In genomic region chr14:60331201-60332045, GRCh38 we compare ENCODE assay signal across 8 cellular contexts.
DNase-seq lines count a peak whose midpoint lies in the region; ATAC-seq and TF ChIP-seq lines count a peak whose summit lies in the region.

No MANE protein-coding gene starts in this region.

- H3K36me3 ChIP-seq in DOHH2 (ENCODE audit: control insufficient read depth, low read length) (peaks cover 14% of the 10 kb centered on the region; the same call in 1 of the 2 replicates), osteoblast (ENCODE audit: insufficient read depth, low read length) (no peaks in the 10 kb centered on the region), testis (ENCODE audit: low read depth, missing control alignments) (no peaks in the 10 kb centered on the region)

- H3K9me3 ChIP-seq in DOHH2 (ENCODE audit: control insufficient read depth, insufficient read depth, low read length) (no peaks in the 10 kb centered on the region), osteoblast (ENCODE audit: low read depth, low read length) (no peaks in the 10 kb centered on the region), testis (no peaks in the 10 kb centered on the region)

- no peaks in the 10 kb centered on the region for H4K20me1 ChIP-seq in DOHH2 (ENCODE audit: control insufficient read depth, insufficient read depth, low read depth, low read length)
- H4K20me1 ChIP-seq in osteoblast (ENCODE audit: insufficient read depth, low read length): no peaks in the 10 kb centered on the region

- H3K79me2 ChIP-seq in DOHH2 (ENCODE audit: control insufficient read depth, low read length): peaks cover 22% of the 10 kb centered on the region
- no peaks in the 10 kb centered on the region for H3K79me2 ChIP-seq in osteoblast (ENCODE audit: insufficient read depth, low read length)

- H3K9me2 ChIP-seq in DOHH2 (replicated peaks; ENCODE audit: control insufficient read depth, low read length): no peaks in the 10 kb centered on the region

- TF ChIP-seq CTCF in DOHH2 (IDR thresholded peaks at IDR 0.05; ENCODE audit: low read depth, low read length, poor library complexity, severe bottlenecking) (peak; percentile 95), foreskin keratinocyte (conservative IDR thresholded peaks at IDR 0.05) (peak; percentile 74), osteoblast (IDR thresholded peaks at IDR 0.05; ENCODE audit: extremely low read depth, low read depth, low read length) (peak; percentile 85), testis (IDR thresholded peaks at IDR 0.05) (peak; percentile 57 to 78 (median 64))

- TF ChIP-seq RAD21 in Ishikawa (IDR thresholded peaks at IDR 0.05; ENCODE audit: low read depth): peak; percentile 68

- peaks cover 37% of the 10 kb centered on the region for H3K27me3 Mint-ChIP-seq in activated T-helper 1 cell treated with anti-CD3 and anti-CD28 coated beads, Interleukin-12 subunit alpha, Interleukin-12 subunit beta, Interleukin-2, Interleukin-4 antibody, amounts not matched to agents 30 ng/mL and 10 ng/mL and 1 ng/mL, durations not matched to agents 14 hours and 24 hours and 36 hours (ENCODE audit: insufficient read depth)

- 8 to 11% methylated on average over 24 of the region's 24 CpGs for WGBS in testis, 2 donors

- DNase-seq in OCI-M2 (lab: John Stamatoyannopoulos, UW; ENCODE audit: unreplicated experiment) (peak; percentile 90), foreskin keratinocyte (peak; percentile 22 to 38), osteoblast (ENCODE audit: insufficient read length, low spot score, missing footprints) (peak; percentile 80), testis (peak; percentile 86)
- peak; percentile 60 for DNase-seq in activated T-helper 1 cell treated with anti-CD3 and anti-CD28 coated beads, Interleukin-12 subunit alpha, Interleukin-12 subunit beta, Interleukin-2, Interleukin-4 antibody, amounts not matched to agents 30 ng/mL and 10 ng/mL and 1 ng/mL, durations not matched to agents 14 hours and 24 hours and 36 hours (ENCODE audit: low spot score)

- peaks cover 24% of the 10 kb centered on the region for H3F3A ChIP-seq in DOHH2 (ENCODE audit: control insufficient read depth, insufficient read depth)

- H3K27me3 ChIP-seq in DOHH2 (ENCODE audit: control insufficient read depth, low read length) (no peaks in the 10 kb centered on the region), foreskin keratinocyte (peaks cover 66% of the 10 kb centered on the region), osteoblast (ENCODE audit: insufficient read depth, low read length) (peaks cover 25% of the 10 kb centered on the region), testis (no peaks in the 10 kb centered on the region)

- H3K4me3 ChIP-seq in DOHH2 (ENCODE audit: low read length): peak overlapping the region; percentile 73
- H3K4me3 ChIP-seq in osteoblast (ENCODE audit: insufficient read depth, low read length): peak overlapping the region; percentile 64
- peak overlapping the region; percentile 21 to 44 for H3K4me3 ChIP-seq in testis

- no peak for TF ChIP-seq EP300 in Ishikawa (IDR thresholded peaks at IDR 0.05; ENCODE audit: borderline replicate concordance)

- peak overlapping the region; percentile 92 for H3K4me3 Mint-ChIP-seq in activated T-helper 1 cell treated with anti-CD3 and anti-CD28 coated beads, Interleukin-12 subunit alpha, Interleukin-12 subunit beta, Interleukin-2, Interleukin-4 antibody, amounts not matched to agents 30 ng/mL and 10 ng/mL and 1 ng/mL, durations not matched to agents 14 hours and 24 hours and 36 hours

- no peak for TF ChIP-seq POLR2A in testis (IDR thresholded peaks at IDR 0.05)

- H2AFZ ChIP-seq in osteoblast (ENCODE audit: low read length): peak overlapping the region; percentile 73

- no peaks in the 10 kb centered on the region for H3K9me3 Mint-ChIP-seq in activated T-helper 1 cell treated with anti-CD3 and anti-CD28 coated beads, Interleukin-12 subunit alpha, Interleukin-12 subunit beta, Interleukin-2, Interleukin-4 antibody, amounts not matched to agents 30 ng/mL and 10 ng/mL and 1 ng/mL, durations not matched to agents 14 hours and 24 hours and 36 hours

- ATAC-seq in GM21576 (IDR thresholded peaks at IDR 0.05; ENCODE audit: unreplicated experiment) (peak; percentile 68), foreskin keratinocyte (peak; percentile 65)

- intact Hi-C loops in activated T-helper 1 cell treated with anti-CD3 and anti-CD28 coated beads, Interleukin-12 subunit alpha, Interleukin-12 subunit beta, Interleukin-2, Interleukin-4 antibody, amounts not matched to agents 30 ng/mL and 10 ng/mL and 1 ng/mL, durations not matched to agents 14 hours and 24 hours and 36 hours (cut with micrococcal nuclease): loop anchor here (1.0 to 10.0 kb wide), 7 partner anchors 81 to 771 kb away; partner anchors contain the start of genes PCNX4 and SIX1
- intact Hi-C loops in testis (cut with DNase I; ENCODE audit: low total_unique reads): no loop called here

- H3K4me2 ChIP-seq in DOHH2 (ENCODE audit: low read length) (peak overlapping the region; percentile 91), osteoblast (ENCODE audit: insufficient read depth, low read length) (peak overlapping the region; percentile 82)

- H3K27ac ChIP-seq in DOHH2 (ENCODE audit: low read depth, low read length) (peak overlapping the region; percentile 94), foreskin keratinocyte (no peak overlapping the region), osteoblast (ENCODE audit: low read depth, low read length) (no peak overlapping the region), testis (no peak overlapping the region)

- H3K4me1 ChIP-seq in DOHH2 (ENCODE audit: control insufficient read depth, low read length) (peaks cover 68% of the 10 kb centered on the region), foreskin keratinocyte (no peaks in the 10 kb centered on the region), osteoblast (ENCODE audit: insufficient read depth, low read length) (no peaks in the 10 kb centered on the region), testis (peaks cover 5% of the 10 kb centered on the region)

- H3K27ac Mint-ChIP-seq in activated T-helper 1 cell treated with anti-CD3 and anti-CD28 coated beads, Interleukin-12 subunit alpha, Interleukin-12 subunit beta, Interleukin-2, Interleukin-4 antibody, amounts not matched to agents 30 ng/mL and 10 ng/mL and 1 ng/mL, durations not matched to agents 14 hours and 24 hours and 36 hours: peak overlapping the region; percentile 94

- peaks cover 1% of the 10 kb centered on the region for H3K36me3 Mint-ChIP-seq in activated T-helper 1 cell treated with anti-CD3 and anti-CD28 coated beads, Interleukin-12 subunit alpha, Interleukin-12 subunit beta, Interleukin-2, Interleukin-4 antibody, amounts not matched to agents 30 ng/mL and 10 ng/mL and 1 ng/mL, durations not matched to agents 14 hours and 24 hours and 36 hours (ENCODE audit: low read depth)

- peaks cover 45% of the 10 kb centered on the region for H3K4me1 Mint-ChIP-seq in activated T-helper 1 cell treated with anti-CD3 and anti-CD28 coated beads, Interleukin-12 subunit alpha, Interleukin-12 subunit beta, Interleukin-2, Interleukin-4 antibody, amounts not matched to agents 30 ng/mL and 10 ng/mL and 1 ng/mL, durations not matched to agents 14 hours and 24 hours and 36 hours (ENCODE audit: low read depth)

TF ChIP-seq in Ishikawa, 13 proteins besides CTCF, POLR2A, EP300 and RAD21:
- no peak; the same call in 1 of the 2 replicates for TF ChIP-seq USF1 (IDR thresholded peaks at IDR 0.05)
- peak; percentile 88 for TF ChIP-seq NFIC (IDR thresholded peaks at IDR 0.05)
- TF ChIP-seq YY1 (IDR thresholded peaks at IDR 0.05; ENCODE audit: low read depth): 0 out of 2 replicates have a peak, but pooled peaks have one; percentile 29
- no peak for TF ChIP-seq TEAD4 (IDR thresholded peaks at IDR 0.05)
- no peak for TF ChIP-seq REST (IDR thresholded peaks at IDR 0.05; ENCODE audit: low read depth)
- peak; percentile 96 for TF ChIP-seq MAX (IDR thresholded peaks at IDR 0.05)
- no peak for TF ChIP-seq ZBTB7A (IDR thresholded peaks at IDR 0.05; ENCODE audit: low read depth)
- TF ChIP-seq CREB1 (IDR thresholded peaks at IDR 0.05; ENCODE audit: low read depth): no peak
- TF ChIP-seq TAF1 (IDR thresholded peaks at IDR 0.05; ENCODE audit: low read depth): peak; percentile 34; the same call in 1 of the 2 replicates
- TF ChIP-seq EGR1 (IDR thresholded peaks at IDR 0.05): no peak

Comparison
In these comparisons a context has a peak if more than half of its experiments do, and no peak if none do; other contexts are left out.
1. DNase-seq: peak in every context shown above with its lines; median percentile 90 in OCI-M2; 86 in testis; 80 in osteoblast; 60 in activated T-helper 1 cell treated with anti-CD3 and anti-CD28 coated beads, Interleukin-12 subunit alpha, Interleukin-12 subunit beta, Interleukin-2, Interleukin-4 antibody, amounts not matched to agents 30 ng/mL and 10 ng/mL and 1 ng/mL, durations not matched to agents 14 hours and 24 hours and 36 hours; 30 in foreskin keratinocyte.